ENCODE assay signal across 8 cellular contexts in genomic region chr17:39676198-39676819, GRCh38. TPM values are rescaled to one million over a fixed set of nuclear protein-coding genes. Genes with fewer than 3 reads are reported as not detected.
DNase-seq lines count a peak whose midpoint lies in the region; ATAC-seq and TF ChIP-seq lines count a peak whose summit lies in the region.

No MANE protein-coding gene starts in this region.

- peak overlapping the region; percentile 38 for H3K4me3 Mint-ChIP-seq in CD8-positive, alpha-beta T cell
- peak overlapping the region; percentile 18 for H3K4me3 Mint-ChIP-seq in T-helper 1 cell treated with Interleukin-12 subunit alpha and Interleukin-12 subunit beta and Interleukin-4 antibody, amounts not matched to agents 30 μg/mL and 1 μg/mL, for 36 hours
- H3K4me3 Mint-ChIP-seq in endodermal cell = no peak overlapping the region

- no peaks in the 10 kb centered on the region for H3K9me3 ChIP-seq in CD8-positive, alpha-beta T cell (ENCODE audit: low read length)
- H3K9me3 ChIP-seq in endodermal cell (ENCODE audit: control insufficient read depth, low read length) = no peaks in the 10 kb centered on the region

- H3K9me3 Mint-ChIP-seq in CD8-positive, alpha-beta T cell = no peaks in the 10 kb centered on the region
- H3K9me3 Mint-ChIP-seq in T-helper 1 cell treated with Interleukin-12 subunit alpha and Interleukin-12 subunit beta and Interleukin-4 antibody, amounts not matched to agents 30 μg/mL and 1 μg/mL, for 36 hours = no peaks in the 10 kb centered on the region
- no peaks in the 10 kb centered on the region for H3K9me3 Mint-ChIP-seq in endodermal cell

- intact Hi-C loops in CD8-positive, alpha-beta T cell (cut with DNase I, micrococcal nuclease) = no loop called here

- H3K27me3 ChIP-seq in CD8-positive, alpha-beta T cell (ENCODE audit: insufficient read depth, low read length) = no peaks in the 10 kb centered on the region
- H3K27me3 ChIP-seq in endodermal cell (ENCODE audit: control insufficient read depth, insufficient read depth, low read length, poor library complexity, severe bottlenecking) = peaks cover 1% of the 10 kb centered on the region

- ATAC-seq in CD8-positive, alpha-beta T cell = peak; percentile 83
- ATAC-seq in HG02885 (IDR thresholded peaks at IDR 0.05; ENCODE audit: poor library complexity, unreplicated experiment) (peak; percentile 53), GM21717 (IDR thresholded peaks at IDR 0.05; ENCODE audit: unreplicated experiment) (no peak)

- peak overlapping the region; percentile 81 for H3K27ac Mint-ChIP-seq in CD8-positive, alpha-beta T cell
- peak overlapping the region; percentile 67 for H3K27ac Mint-ChIP-seq in T-helper 1 cell treated with Interleukin-12 subunit alpha and Interleukin-12 subunit beta and Interleukin-4 antibody, amounts not matched to agents 30 μg/mL and 1 μg/mL, for 36 hours
- H3K27ac Mint-ChIP-seq in endodermal cell = no peak overlapping the region

- H3K4me3 ChIP-seq in CD8-positive, alpha-beta T cell (ENCODE audit: low read depth, low read length) = no peak overlapping the region
- H3K4me3 ChIP-seq in endodermal cell (ENCODE audit: low read length) = no peak overlapping the region

- no peak overlapping the region for H3K9ac ChIP-seq in endodermal cell (ENCODE audit: extremely low read depth, low read length, poor library complexity, severe bottlenecking)

- WGBS in endodermal cell (ENCODE audit: insufficient coverage in 1 of 2, insufficient read length in 1 of 2), 2 experiments = 84 to 100% methylated on average over 4 to 7 of the region's 7 CpGs

- H3K4me1 Mint-ChIP-seq in CD8-positive, alpha-beta T cell (ENCODE audit: low read depth) = peaks cover 69% of the 10 kb centered on the region
- H3K4me1 Mint-ChIP-seq in T-helper 1 cell treated with Interleukin-12 subunit alpha and Interleukin-12 subunit beta and Interleukin-4 antibody, amounts not matched to agents 30 μg/mL and 1 μg/mL, for 36 hours (ENCODE audit: low read depth) = peaks cover 43% of the 10 kb centered on the region
- peaks cover 17% of the 10 kb centered on the region for H3K4me1 Mint-ChIP-seq in endodermal cell

- no peaks in the 10 kb centered on the region for H3K27me3 Mint-ChIP-seq in CD8-positive, alpha-beta T cell (ENCODE audit: low read depth)
- peaks cover 4% of the 10 kb centered on the region for H3K27me3 Mint-ChIP-seq in T-helper 1 cell treated with Interleukin-12 subunit alpha and Interleukin-12 subunit beta and Interleukin-4 antibody, amounts not matched to agents 30 μg/mL and 1 μg/mL, for 36 hours (ENCODE audit: low read depth)
- peaks cover 5% of the 10 kb centered on the region for H3K27me3 Mint-ChIP-seq in endodermal cell (ENCODE audit: insufficient read depth)

- H3K36me3 Mint-ChIP-seq in CD8-positive, alpha-beta T cell = peaks cover 9% of the 10 kb centered on the region
- H3K36me3 Mint-ChIP-seq in T-helper 1 cell treated with Interleukin-12 subunit alpha and Interleukin-12 subunit beta and Interleukin-4 antibody, amounts not matched to agents 30 μg/mL and 1 μg/mL, for 36 hours (ENCODE audit: low read depth) = peaks cover 8% of the 10 kb centered on the region
- H3K36me3 Mint-ChIP-seq in endodermal cell (ENCODE audit: low read depth) = peaks cover 28% of the 10 kb centered on the region

- POLR2A ChIA-PET in CD8-positive, alpha-beta T cell (lab: Charles Lee) = interaction anchor here (2.4 kb wide), 1 partner anchor 12 kb away, joined by 9 read pairs; the partner anchor contains the start of gene PGAP3

- peak; percentile 24 to 76 (median 46) for DNase-seq in CD8-positive, alpha-beta T cell
- DNase-seq in endodermal cell (peak; percentile 87), GM19240 (ENCODE audit: insufficient read length, low spot score) (no peak), KG1 (lab: John Stamatoyannopoulos, UW) (no peak)
- peak; percentile 23 to 28 for DNase-seq in stimulated activated CD8-positive, alpha-beta memory T cell treated with anti-CD3 and anti-CD28 coated beads, Interleukin-15, amount 100 ng/mL, for 48 hours (ENCODE audit: low read depth in 2 of 2)

- CTCF ChIA-PET in CD8-positive, alpha-beta T cell (lab: Charles Lee) = interaction anchor here (0.8 to 7.0 kb wide), 6 partner anchors 9 to 169 kb away, joined by 3 to 68 read pairs (median 3); partner anchors contain the start of genes PGAP3 and PNMT

- no peak for TF ChIP-seq CTCF in CD8-positive, alpha-beta T cell (IDR thresholded peaks at IDR 0.05)
- no peak for TF ChIP-seq CTCF in endodermal cell (conservative IDR thresholded peaks at IDR 0.05)

- H3K4me1 ChIP-seq in CD8-positive, alpha-beta T cell (ENCODE audit: insufficient read depth, low read length) = peaks cover 69% of the 10 kb centered on the region
- H3K4me1 ChIP-seq in endodermal cell (ENCODE audit: control insufficient read depth, insufficient read depth, low read length) = no peaks in the 10 kb centered on the region

- peak overlapping the region; percentile 48 for H3K27ac ChIP-seq in CD8-positive, alpha-beta T cell (ENCODE audit: low read depth, low read length)
- H3K27ac ChIP-seq in endodermal cell (ENCODE audit: low read depth, low read length) = no peak overlapping the region

- no peaks in the 10 kb centered on the region for H3K36me3 ChIP-seq in CD8-positive, alpha-beta T cell (ENCODE audit: insufficient read depth, low read length)
- peaks cover 5% of the 10 kb centered on the region for H3K36me3 ChIP-seq in endodermal cell (ENCODE audit: control insufficient read depth, insufficient read depth, low read length)

RNA-seq across cellular contexts. Expression of gene PNMT, which starts 8.1 kb away (rescaled TPM):
- total RNA-seq in CD8-positive, alpha-beta T cell = under 1 TPM in 1 of 2 experiments, not detected in 1; 0.43 TPM
- 1 to 10 TPM in 1 of 2 donors, under 1 TPM in 1; 0.55 to 1.0 TPM for total RNA-seq in endodermal cell
- polyA plus RNA-seq in endodermal cell (2013, experiment 1 of 2) = 0.71 TPM
- 0.37 TPM for polyA plus RNA-seq in endodermal cell (2013, experiment 2 of 2)

RNA-seq across cellular contexts. Expression of gene TCAP, which starts 11.2 kb away (rescaled TPM):
- total RNA-seq in CD8-positive, alpha-beta T cell = 1 to 10 TPM; 4.2 to 5.2 TPM
- 1 to 10 TPM; 1.5 to 1.9 TPM for total RNA-seq in endodermal cell
- 2.5 TPM for polyA plus RNA-seq in endodermal cell (2013, experiment 1 of 2)
- polyA plus RNA-seq in endodermal cell (2013, experiment 2 of 2) = 2.1 TPM

RNA-seq across cellular contexts. Expression of gene PGAP3, which starts 11.5 kb away (rescaled TPM):
- 10 to 100 TPM; 20.9 to 22.6 TPM for total RNA-seq in CD8-positive, alpha-beta T cell
- total RNA-seq in endodermal cell = 10 to 100 TPM; 22.6 to 29.3 TPM
- 12.2 TPM for polyA plus RNA-seq in endodermal cell (2013, experiment 1 of 2)
- polyA plus RNA-seq in endodermal cell (2013, experiment 2 of 2) = 11.0 TPM

RNA-seq across cellular contexts. Expression of gene ERBB2, which starts 23.6 kb away (rescaled TPM):
- total RNA-seq in CD8-positive, alpha-beta T cell = 1 to 10 TPM; 2.6 to 2.9 TPM
- 100 to 1,000 TPM; 110 to 133 TPM for total RNA-seq in endodermal cell
- 72.5 TPM for polyA plus RNA-seq in endodermal cell (2013, experiment 1 of 2)
- 68.6 TPM for polyA plus RNA-seq in endodermal cell (2013, experiment 2 of 2)

RNA-seq across cellular contexts. Expression of gene STARD3, which starts 39.4 kb away (rescaled TPM):
- total RNA-seq in CD8-positive, alpha-beta T cell = 100 to 1,000 TPM; 102 to 118 TPM
- total RNA-seq in endodermal cell = 10 to 100 TPM; 60.3 to 60.5 TPM
- 52.0 TPM for polyA plus RNA-seq in endodermal cell (2013, experiment 1 of 2)
- polyA plus RNA-seq in endodermal cell (2013, experiment 2 of 2) = 54.0 TPM

Comparison
In these comparisons a context has a peak if more than half of its experiments do, and no peak if none do; other contexts are left out.
1. DNase-seq: peak in CD8-positive, alpha-beta T cell (7 of 7), endodermal cell (single experiment) and stimulated activated CD8-positive, alpha-beta memory T cell treated with anti-CD3 and anti-CD28 coated beads, Interleukin-15, amount 100 ng/mL, for 48 hours (2 of 2); none in GM19240 (single experiment) and KG1 (single experiment).